Comparison of ENCODE assay signal across 31 cellular contexts in the genomic region with DNA sequence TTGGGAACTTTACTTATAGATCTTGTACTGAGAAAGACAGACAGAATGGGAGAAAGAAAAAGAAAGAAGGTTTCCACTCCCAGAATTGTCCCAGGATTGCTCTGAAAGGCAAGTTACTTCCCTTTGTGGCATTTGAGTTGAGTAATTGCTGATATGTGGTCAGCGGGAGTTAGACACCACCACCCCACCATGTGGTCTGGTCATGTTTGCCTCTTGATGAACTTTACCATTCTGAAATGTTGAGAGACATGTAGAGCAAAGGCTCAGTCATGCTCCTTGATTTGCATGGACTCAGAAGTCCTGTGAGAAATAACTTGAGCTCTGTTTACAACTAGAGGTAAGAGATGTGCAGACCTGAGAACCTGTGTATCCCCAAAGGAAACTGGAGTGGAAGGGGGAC. TPM values are rescaled to one million over a fixed set of nuclear protein-coding genes. Genes with fewer than 3 reads are reported as not detected.
DNase-seq lines count a peak whose midpoint lies in the region; ATAC-seq and TF ChIP-seq lines count a peak whose summit lies in the region.
"Had no signal": no experiment of that assay in that cellular context is flagged by ENCODE, and none has a peak within 500 bp of the region (broad histone marks: within the 10 kb centered on the region; RNA-seq: fewer than 3 reads in every experiment).

No MANE protein-coding gene starts in this region.

- ATAC-seq in HG03135 (IDR thresholded peaks at IDR 0.05; ENCODE audit: unreplicated experiment) (no peak), Right ventricle myocardium inferior (no peak)
- no peak for ATAC-seq in naive thymus-derived CD8-positive, alpha-beta T cell
- ATAC-seq: activated CD8-positive, alpha-beta memory T cell treated with anti-CD3 and anti-CD28 coated beads, Interleukin-2, amount 10 ng/mL, durations not matched to agents 7 days and 5 days; activated T-cell treated with anti-CD3 and anti-CD28 coated beads, Interleukin-2, amount 50 U/mL, for 72 hours; right cardiac atrium; stimulated activated naive B cell treated with anti-CD40 and anti-IgM and Interleukin-4, amounts not matched to agents 10 μg/mL and 1 μg/mL and 100 μg/mL, for 72 hours had no signal

- intact Hi-C loops in Right ventricle myocardium inferior (cut with DNase I) = no loop called here

- H3K27me3 Mint-ChIP-seq in nephron (ENCODE audit: low read depth) = peaks cover 7% of the 10 kb centered on the region
- peaks cover 10 to 88% (median 50%) of the 10 kb centered on the region in 5 donors for H3K27me3 Mint-ChIP-seq in naive thymus-derived CD8-positive, alpha-beta T cell

- peaks cover 4% of the 10 kb centered on the region for H3K36me3 Mint-ChIP-seq in nephron (ENCODE audit: low read depth)
- no peaks in the 10 kb centered on the region for H3K36me3 Mint-ChIP-seq in naive thymus-derived CD8-positive, alpha-beta T cell
- H3K36me3 Mint-ChIP-seq: activated CD8-positive, alpha-beta memory T cell treated with anti-CD3 and anti-CD28 coated beads, Interleukin-2, amount 10 ng/mL, durations not matched to agents 7 days and 5 days; brain; stimulated activated naive B cell treated with anti-CD40 and anti-IgM and Interleukin-4, amounts not matched to agents 10 μg/mL and 1 μg/mL and 100 μg/mL, for 72 hours had no signal

- H3K9me3 Mint-ChIP-seq in nephron = peaks cover 8% of the 10 kb centered on the region
- H3K9me3 Mint-ChIP-seq in naive thymus-derived CD8-positive, alpha-beta T cell = no peaks in the 10 kb centered on the region
- H3K9me3 Mint-ChIP-seq: activated B cell treated with CpG ODN at 0.5 μM for 24 hours; activated T-cell treated with anti-CD3 and anti-CD28 coated beads, Interleukin-2, amount 50 U/mL, for 72 hours; stimulated activated naive B cell treated with anti-CD40 and anti-IgM and Interleukin-4, amounts not matched to agents 10 μg/mL and 1 μg/mL and 100 μg/mL, for 72 hours had no signal

- H3K4me3 Mint-ChIP-seq in nephron = no peak overlapping the region
- no peak overlapping the region for H3K4me3 Mint-ChIP-seq in naive thymus-derived CD8-positive, alpha-beta T cell
- H3K4me3 Mint-ChIP-seq: activated B cell treated with CpG ODN at 0.5 μM for 24 hours; activated CD8-positive, alpha-beta memory T cell treated with anti-CD3 and anti-CD28 coated beads, Interleukin-2, amount 10 ng/mL, durations not matched to agents 7 days and 5 days; activated T-cell treated with anti-CD3 and anti-CD28 coated beads, Interleukin-2, amount 50 U/mL, for 72 hours; brain; nephron progenitor cell; stimulated activated naive B cell treated with anti-CD40 and anti-IgM and Interleukin-4, amounts not matched to agents 10 μg/mL and 1 μg/mL and 100 μg/mL, for 72 hours had no signal

- DNase-seq in HT-29 (ENCODE audit: low spot score) = peak; percentile 53
- peak; percentile 11 for DNase-seq in NCI-H226
- DNase-seq in amniotic epithelial cell (ENCODE audit: low read depth) = peak; percentile 72
- DNase-seq in Right ventricle myocardium inferior (ENCODE audit: missing footprints) = no peak
- DNase-seq in naive thymus-derived CD8-positive, alpha-beta T cell = no peak
- no peak for DNase-seq in NCI-H1105 treated with DMSO at 0.1 percent for 48 hours (lab: John Stamatoyannopoulos, UW)
- DNase-seq: activated B cell treated with CpG ODN at 0.5 μM for 24 hours; activated CD8-positive, alpha-beta memory T cell treated with anti-CD3 and anti-CD28 coated beads, Interleukin-2, amount 10 ng/mL, durations not matched to agents 7 days and 5 days; activated naive CD4-positive, alpha-beta T cell treated with Interleukin-2 at 50 U/mL for 16 hours; activated T-cell treated with anti-CD3 and anti-CD28 coated beads, Interleukin-2, amount 50 U/mL, for 72 hours; adrenal gland; C1 segment of cervical spinal cord; Caco-2; GDM1; head of caudate nucleus; kidney; midbrain; NCI-H2081; NCI-H345; NCI-H774; nephron progenitor cell; right cardiac atrium; stimulated activated CD4-positive, alpha-beta T cell treated with anti-CD3 and anti-CD28 coated beads, Interleukin-12 subunit alpha, Interleukin-12 subunit beta, amount 100 ng/mL, for 4 hours; stimulated activated CD4-positive, alpha-beta T cell treated with anti-CD3 and anti-CD28 coated beads, Interleukin-4, amount 100 ng/mL, for 24 hours; stimulated activated naive B cell treated with anti-CD40 and anti-IgM and Interleukin-4, amounts not matched to agents 10 μg/mL and 1 μg/mL and 100 μg/mL, for 72 hours; SW 1271; T-helper 9 cell had no signal

- H3K4me1 Mint-ChIP-seq in nephron = peaks cover 4% of the 10 kb centered on the region
- no peaks in the 10 kb centered on the region for H3K4me1 Mint-ChIP-seq in naive thymus-derived CD8-positive, alpha-beta T cell
- H3K4me1 Mint-ChIP-seq: activated B cell treated with CpG ODN at 0.5 μM for 24 hours; activated CD8-positive, alpha-beta memory T cell treated with anti-CD3 and anti-CD28 coated beads, Interleukin-2, amount 10 ng/mL, durations not matched to agents 7 days and 5 days; brain; stimulated activated naive B cell treated with anti-CD40 and anti-IgM and Interleukin-4, amounts not matched to agents 10 μg/mL and 1 μg/mL and 100 μg/mL, for 72 hours had no signal

- no peak for TF ChIP-seq CTCF in nephron (IDR thresholded peaks at IDR 0.05; ENCODE audit: unreplicated experiment in 3 of 3)

- peak overlapping the region; percentile 12 to 76 (median 28) for H3K27ac Mint-ChIP-seq in nephron
- H3K27ac Mint-ChIP-seq in naive thymus-derived CD8-positive, alpha-beta T cell = no peak overlapping the region
- H3K27ac Mint-ChIP-seq: activated B cell treated with CpG ODN at 0.5 μM for 24 hours; activated CD8-positive, alpha-beta memory T cell treated with anti-CD3 and anti-CD28 coated beads, Interleukin-2, amount 10 ng/mL, durations not matched to agents 7 days and 5 days; activated T-cell treated with anti-CD3 and anti-CD28 coated beads, Interleukin-2, amount 50 U/mL, for 72 hours; brain; nephron progenitor cell; stimulated activated naive B cell treated with anti-CD40 and anti-IgM and Interleukin-4, amounts not matched to agents 10 μg/mL and 1 μg/mL and 100 μg/mL, for 72 hours had no signal

- POLR2A ChIA-PET in naive thymus-derived CD8-positive, alpha-beta T cell (lab: Charles Lee) = no interaction called here

RNA-seq across cellular contexts. Expression of gene TCF21, which starts 17.1 kb away (rescaled TPM):
- total RNA-seq in HT-29 (2014; rRNA removed; shearing (Covaris generic)) = 0.37 and 0.76 TPM in 2 replicates
- 5.2 TPM for total RNA-seq in Right ventricle myocardium inferior
- total RNA-seq in naive thymus-derived CD8-positive, alpha-beta T cell = not detected
- polyA plus RNA-seq in naive thymus-derived CD8-positive, alpha-beta T cell = not detected
- total RNA-seq: activated B cell treated with CpG ODN at 0.5 μM for 24 hours; activated CD8-positive, alpha-beta memory T cell treated with anti-CD3 and anti-CD28 coated beads, Interleukin-2, amount 10 ng/mL, durations not matched to agents 7 days and 5 days; activated T-cell treated with anti-CD3 and anti-CD28 coated beads, Interleukin-2, amount 50 U/mL, for 72 hours; Caco-2; OCI-LY7 had no signal

RNA-seq across cellular contexts. Expression of gene TBPL1, which starts 47.0 kb away (rescaled TPM):
- total RNA-seq in HT-29 (2014; rRNA removed; shearing (Covaris generic)) = 13.0 and 15.3 TPM in 2 replicates
- 14.5 TPM for total RNA-seq in Right ventricle myocardium inferior
- total RNA-seq in naive thymus-derived CD8-positive, alpha-beta T cell = 10 to 100 TPM; 40.8 to 42.0 TPM
- 10 to 100 TPM; 41.4 to 55.7 (median 48.0) TPM for polyA plus RNA-seq in naive thymus-derived CD8-positive, alpha-beta T cell

Comparison
In these comparisons a context has a peak if more than half of its experiments do, and no peak if none do; other contexts are left out.
1. DNase-seq: peak in HT-29 (single experiment), NCI-H226 (single experiment) and amniotic epithelial cell (single experiment); none in Right ventricle myocardium inferior (single experiment), naive thymus-derived CD8-positive, alpha-beta T cell (0 of 10) and NCI-H1105 treated with DMSO at 0.1 percent for 48 hours (single experiment).
2. H3K27ac Mint-ChIP-seq: peak in nephron (3 of 3); none in naive thymus-derived CD8-positive, alpha-beta T cell (0 of 10).